ENCODE assay signal across 32 cellular contexts in genomic region chr5:90514520-90514919, GRCh38.
"Had no signal": no experiment of that assay in that cellular context is flagged by ENCODE, and none has a peak within 500 bp of the region (broad histone marks: within the 10 kb centered on the region; RNA-seq: fewer than 3 reads in every experiment).

No MANE protein-coding gene starts in this region.

- H3K9me3 ChIP-seq: ascending aorta had no signal

- H3K4me3 ChIP-seq: ascending aorta, cardiac muscle cell had no signal

- H3K27ac Mint-ChIP-seq: activated B cell treated with CpG ODN at 0.5 μM for 24 hours; activated CD4-positive, alpha-beta memory T cell treated with anti-CD3 and anti-CD28 coated beads for 36 hours; activated CD4-positive, alpha-beta T cell treated with anti-CD3 and anti-CD28 coated beads, Interleukin-2, amount 10 ng/mL, durations not matched to agents 24 days and 14 days; activated CD8-positive, alpha-beta T cell treated with anti-CD3 and anti-CD28 coated beads for 36 hours; activated naive CD4-positive, alpha-beta T cell treated with anti-CD3 and anti-CD28 coated beads, Interleukin-2, amount 10 ng/mL, durations not matched to agents 7 days and 5 days; activated naive CD8-positive, alpha-beta T cell treated with anti-CD3 and anti-CD28 coated beads, Interleukin-2, amount 10 ng/mL, durations not matched to agents 7 days and 5 days; activated naive CD8-positive, alpha-beta T cell treated with anti-CD3 and anti-CD28 coated beads, Interleukin-2, amount 50 U/mL, for 24 hours; activated T-cell treated with anti-CD3 and anti-CD28 coated beads, Interleukin-2, amount 50 U/mL, for 24 hours; activated T-helper 2 cell treated with anti-CD3 and anti-CD28 coated beads, Interferon-gamma antibody, Interleukin-2, Interleukin-4, amounts not matched to agents 10 μg/mL and 5 μg/mL and 100 μg/mL, durations not matched to agents 14 hours and 24 hours and 36 hours; brain; T-helper 1 cell treated with Interleukin-12 subunit alpha and Interleukin-12 subunit beta and Interleukin-4 antibody, amounts not matched to agents 30 μg/mL and 1 μg/mL, for 36 hours; T-helper 2 cell treated with Interferon-gamma antibody and Interleukin-4, amounts not matched to agents 5 μg/mL and 100 μg/mL, for 36 hours had no signal

- DNase-seq: activated B cell treated with CpG ODN at 0.5 μM for 24 hours; activated CD4-positive, alpha-beta memory T cell treated with anti-CD3 and anti-CD28 coated beads for 36 hours; activated CD4-positive, alpha-beta T cell treated with anti-CD3 and anti-CD28 coated beads for 4 hours; activated CD4-positive, alpha-beta T cell treated with anti-CD3 and anti-CD28 coated beads, Interleukin-2, amount 10 ng/mL, durations not matched to agents 24 days and 14 days; activated CD4-positive, alpha-beta T cell treated with anti-CD3 and anti-CD28 coated beads, Interleukin-2, amount 50 U/mL, for 1 hour; activated CD4-positive, alpha-beta T cell treated with anti-CD3 and anti-CD28 coated beads, Interleukin-2, amount 50 U/mL, for 4 hours; activated CD4-positive, CD25-positive, alpha-beta regulatory T cell treated with anti-CD3 and anti-CD28 coated beads, Interleukin-2, amount 50 U/mL, for 72 hours; activated CD8-positive, alpha-beta memory T cell treated with anti-CD3 and anti-CD28 coated beads, Interleukin-2, amount 50 U/mL, for 4 hours; activated CD8-positive, alpha-beta T cell treated with anti-CD3 and anti-CD28 coated beads for 36 hours; activated effector memory CD4-positive, alpha-beta T cell treated with Interleukin-2 at 50 U/mL for 16 hours; activated gamma-delta T cell; activated naive CD4-positive, alpha-beta T cell treated with anti-CD3 and anti-CD28 coated beads, Interleukin-2, amount 10 ng/mL, durations not matched to agents 7 days and 5 days; activated naive CD4-positive, alpha-beta T cell treated with Interleukin-2 at 50 U/mL for 16 hours; activated naive CD8-positive, alpha-beta T cell treated with anti-CD3 and anti-CD28 coated beads, Interleukin-2, amount 10 ng/mL, durations not matched to agents 7 days and 5 days; activated naive CD8-positive, alpha-beta T cell treated with anti-CD3 and anti-CD28 coated beads, Interleukin-2, amount 50 U/mL, for 24 hours; activated T-cell treated with anti-CD3 and anti-CD28 coated beads, Interleukin-2, amount 50 U/mL, for 24 hours; activated T-cell treated with anti-CD3 and anti-CD28 coated beads, Interleukin-2, amount 50 U/mL, for 48 hours; amygdala; anterior cingulate cortex; caudate nucleus; T-helper 1 cell; T-helper 2 cell; T-helper 9 cell had no signal

- ATAC-seq: activated CD8-positive, alpha-beta T cell treated with anti-CD3 and anti-CD28 coated beads for 36 hours; activated naive CD8-positive, alpha-beta T cell treated with anti-CD3 and anti-CD28 coated beads, Interleukin-2, amount 50 U/mL, for 24 hours had no signal

- H3K27me3 ChIP-seq: ascending aorta, cardiac muscle cell had no signal

- FAIRE-seq: bronchial epithelial cell had no signal

- H3K27ac ChIP-seq: ascending aorta, cardiac muscle cell, VCaP had no signal

- H3K4me1 ChIP-seq: ascending aorta had no signal

- H3K4me3 Mint-ChIP-seq: activated B cell treated with CpG ODN at 0.5 μM for 24 hours; activated CD4-positive, alpha-beta memory T cell treated with anti-CD3 and anti-CD28 coated beads for 36 hours; activated CD4-positive, alpha-beta T cell treated with anti-CD3 and anti-CD28 coated beads, Interleukin-2, amount 10 ng/mL, durations not matched to agents 24 days and 14 days; activated CD8-positive, alpha-beta T cell treated with anti-CD3 and anti-CD28 coated beads for 36 hours; activated naive CD4-positive, alpha-beta T cell treated with anti-CD3 and anti-CD28 coated beads, Interleukin-2, amount 10 ng/mL, durations not matched to agents 7 days and 5 days; activated naive CD8-positive, alpha-beta T cell; activated naive CD8-positive, alpha-beta T cell treated with anti-CD3 and anti-CD28 coated beads, Interleukin-2, amount 10 ng/mL, durations not matched to agents 7 days and 5 days; activated naive CD8-positive, alpha-beta T cell treated with anti-CD3 and anti-CD28 coated beads, Interleukin-2, amount 50 U/mL, for 24 hours; activated T-cell treated with anti-CD3 and anti-CD28 coated beads, Interleukin-2, amount 50 U/mL, for 24 hours; brain; T-helper 1 cell treated with Interleukin-12 subunit alpha and Interleukin-12 subunit beta and Interleukin-4 antibody, amounts not matched to agents 30 μg/mL and 1 μg/mL, for 36 hours; T-helper 2 cell treated with Interferon-gamma antibody and Interleukin-4, amounts not matched to agents 5 μg/mL and 100 μg/mL, for 36 hours had no signal

- H3K9me3 Mint-ChIP-seq: activated B cell treated with CpG ODN at 0.5 μM for 24 hours; activated CD4-positive, alpha-beta memory T cell treated with anti-CD3 and anti-CD28 coated beads for 36 hours; activated CD4-positive, alpha-beta T cell treated with anti-CD3 and anti-CD28 coated beads, Interleukin-2, amount 10 ng/mL, durations not matched to agents 24 days and 14 days; activated CD8-positive, alpha-beta T cell treated with anti-CD3 and anti-CD28 coated beads for 36 hours; activated naive CD4-positive, alpha-beta T cell treated with anti-CD3 and anti-CD28 coated beads, Interleukin-2, amount 10 ng/mL, durations not matched to agents 7 days and 5 days; activated naive CD8-positive, alpha-beta T cell treated with anti-CD3 and anti-CD28 coated beads, Interleukin-2, amount 10 ng/mL, durations not matched to agents 7 days and 5 days; activated naive CD8-positive, alpha-beta T cell treated with anti-CD3 and anti-CD28 coated beads, Interleukin-2, amount 50 U/mL, for 24 hours; activated T-cell treated with anti-CD3 and anti-CD28 coated beads, Interleukin-2, amount 50 U/mL, for 24 hours; activated T-helper 2 cell treated with anti-CD3 and anti-CD28 coated beads, Interferon-gamma antibody, Interleukin-2, Interleukin-4, amounts not matched to agents 10 μg/mL and 5 μg/mL and 100 μg/mL, durations not matched to agents 14 hours and 24 hours and 36 hours; brain; T-helper 1 cell treated with Interleukin-12 subunit alpha and Interleukin-12 subunit beta and Interleukin-4 antibody, amounts not matched to agents 30 μg/mL and 1 μg/mL, for 36 hours; T-helper 2 cell treated with Interferon-gamma antibody and Interleukin-4, amounts not matched to agents 5 μg/mL and 100 μg/mL, for 36 hours had no signal

- H3K27me3 Mint-ChIP-seq: activated B cell treated with CpG ODN at 0.5 μM for 24 hours; activated CD4-positive, alpha-beta memory T cell treated with anti-CD3 and anti-CD28 coated beads for 36 hours; activated CD4-positive, alpha-beta T cell treated with anti-CD3 and anti-CD28 coated beads, Interleukin-2, amount 10 ng/mL, durations not matched to agents 24 days and 14 days; activated CD8-positive, alpha-beta T cell treated with anti-CD3 and anti-CD28 coated beads for 36 hours; activated naive CD4-positive, alpha-beta T cell treated with anti-CD3 and anti-CD28 coated beads, Interleukin-2, amount 10 ng/mL, durations not matched to agents 7 days and 5 days; activated naive CD8-positive, alpha-beta T cell; activated naive CD8-positive, alpha-beta T cell treated with anti-CD3 and anti-CD28 coated beads, Interleukin-2, amount 10 ng/mL, durations not matched to agents 7 days and 5 days; activated naive CD8-positive, alpha-beta T cell treated with anti-CD3 and anti-CD28 coated beads, Interleukin-2, amount 50 U/mL, for 24 hours; activated T-cell treated with anti-CD3 and anti-CD28 coated beads, Interleukin-2, amount 50 U/mL, for 24 hours; brain had no signal
